In the genomic region with DNA sequence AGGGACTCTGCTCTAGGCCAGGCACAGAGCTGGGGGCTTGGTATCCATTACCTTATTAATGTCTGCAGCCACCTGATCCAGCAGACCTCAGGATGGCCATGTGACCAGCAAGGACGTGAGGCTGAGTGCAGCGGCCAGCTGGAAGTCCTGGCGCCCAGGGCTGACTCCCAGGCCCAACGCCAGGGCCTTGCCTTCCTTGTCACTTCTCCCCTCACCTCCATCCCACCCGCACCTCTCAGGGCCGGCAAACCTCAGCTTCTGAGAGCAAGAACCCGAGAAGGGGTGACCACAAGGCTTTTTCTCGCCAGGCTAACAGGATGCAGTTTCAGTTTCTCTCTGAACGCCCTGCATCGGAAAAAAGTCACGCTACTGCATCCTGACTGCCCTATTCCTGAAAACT, we compare ENCODE assay signal across 12 cellular contexts. TPM values are rescaled to one million over a fixed set of nuclear protein-coding genes. Genes with fewer than 3 reads are reported as not detected.
DNase-seq lines count a peak whose midpoint lies in the region; ATAC-seq and TF ChIP-seq lines count a peak whose summit lies in the region.
"Had no signal": no experiment of that assay in that cellular context is flagged by ENCODE, and none has a peak within 500 bp of the region (broad histone marks: within the 10 kb centered on the region; RNA-seq: fewer than 3 reads in every experiment).

No MANE protein-coding gene starts in this region.

- peak overlapping the region; percentile 84 to 86 for H3K27ac Mint-ChIP-seq in natural killer cell

- no peaks in the 10 kb centered on the region for H3K9me3 Mint-ChIP-seq in natural killer cell

- intact Hi-C loops in body of pancreas (cut with DNase I): no loop called here
- intact Hi-C loops in natural killer cell (cut with micrococcal nuclease): no loop called here
- intact Hi-C loops in head of caudate nucleus (cut with DNase I): no loop called here

- peaks cover 17 to 34% of the 10 kb centered on the region in 2 donors for H3K4me1 Mint-ChIP-seq in natural killer cell

- TF ChIP-seq CTCF in BE2C (IDR thresholded peaks at IDR 0.05; ENCODE audit: low read depth, low read length): no peak
- no peak for TF ChIP-seq CTCF in body of pancreas (IDR thresholded peaks at IDR 0.05)
- TF ChIP-seq CTCF in natural killer cell (IDR thresholded peaks at IDR 0.05): no peak

- no peaks in the 10 kb centered on the region for H3K9me3 ChIP-seq in BE2C
- H3K9me3 ChIP-seq in body of pancreas: no peaks in the 10 kb centered on the region

- H3K36me3 ChIP-seq in BE2C: peaks cover 49% of the 10 kb centered on the region
- H3K36me3 ChIP-seq in body of pancreas (replicated peaks in 1 of 2; ENCODE audit: insufficient read depth in 1 of 2, low read depth in 2 of 2): peaks cover 0 to 18% of the 10 kb centered on the region in 2 donors

- DNase-seq in BE2C: peak; percentile 56
- DNase-seq in body of pancreas: peak in 2 of 4 donors; percentile 27 to 34
- no peak for DNase-seq in natural killer cell
- no peak for DNase-seq in head of caudate nucleus
- no peak for DNase-seq in OCI-M2 (lab: John Stamatoyannopoulos, UW; ENCODE audit: unreplicated experiment)
- DNase-seq: DMS53; mammary epithelial cell; NK-92 treated with Interleukin-12 subunit alpha and Interleukin-12 subunit beta, amount 100 ng/mL, for 24 hours had no signal

- TF ChIP-seq POLR2A in body of pancreas (IDR thresholded peaks at IDR 0.05): no peak

- ATAC-seq in GM21529 (IDR thresholded peaks at IDR 0.05; ENCODE audit: unreplicated experiment): peak; percentile 68
- ATAC-seq in body of pancreas: peak; percentile 43
- ATAC-seq in natural killer cell: peak; percentile 62 to 79 (median 73)
- ATAC-seq in GM21723 (IDR thresholded peaks at IDR 0.05; ENCODE audit: unreplicated experiment): no peak
- no peak for ATAC-seq in HG03469 (IDR thresholded peaks at IDR 0.05; ENCODE audit: unreplicated experiment)

- peak overlapping the region; percentile 12 for H3K4me3 ChIP-seq in BE2C (ENCODE audit: low read depth, low read length)
- no peak overlapping the region for H3K4me3 ChIP-seq in body of pancreas

- peaks cover 24% of the 10 kb centered on the region for H3K4me1 ChIP-seq in BE2C
- peaks cover 15% of the 10 kb centered on the region for H3K4me1 ChIP-seq in body of pancreas

- 49 to 74% methylated on average over 10 to 11 of the region's 11 CpGs for WGBS in body of pancreas, 2 donors

- H3K27me3 ChIP-seq in BE2C (no peaks in the 10 kb centered on the region), body of pancreas (no peaks in the 10 kb centered on the region)

- peak overlapping the region; percentile 84 for H3K4me3 Mint-ChIP-seq in natural killer cell

- H3K27ac ChIP-seq in body of pancreas: no peak overlapping the region
- H3K27ac ChIP-seq: HL-60 had no signal

- no peaks in the 10 kb centered on the region for H3K27me3 Mint-ChIP-seq in natural killer cell (ENCODE audit: low read depth in 2 of 2)

- no peaks in the 10 kb centered on the region for H3K36me3 Mint-ChIP-seq in natural killer cell

RNA-seq across cellular contexts. Expression of a gene that starts 15.4 kb away (rescaled TPM):
- 176 TPM for polyA plus RNA-seq in BE2C (2012; ENCODE audit: insufficient read depth, insufficient read length, low read depth)
- total RNA-seq in body of pancreas (1 to 10 TPM; 4.0 to 7.0 TPM), natural killer cell (10 to 100 TPM; 65.0 to 85.9 (median 81.2) TPM)

Comparison
In these comparisons a context has a peak if more than half of its experiments do, and no peak if none do; other contexts are left out.
1. ATAC-seq: peak in GM21529 (single experiment), body of pancreas (single experiment) and natural killer cell (3 of 3); none in GM21723 (single experiment) and HG03469 (single experiment).
2. RNA of a gene that starts 15.4 kb away (total RNA-seq): 65.0 to 85.9 TPM in natural killer cell; 4.0 to 7.0 TPM in body of pancreas; every median in the first group is over 4 times any median in the second.